Comparison of ENCODE assay signal across 17 cellular contexts in the genomic region with DNA sequence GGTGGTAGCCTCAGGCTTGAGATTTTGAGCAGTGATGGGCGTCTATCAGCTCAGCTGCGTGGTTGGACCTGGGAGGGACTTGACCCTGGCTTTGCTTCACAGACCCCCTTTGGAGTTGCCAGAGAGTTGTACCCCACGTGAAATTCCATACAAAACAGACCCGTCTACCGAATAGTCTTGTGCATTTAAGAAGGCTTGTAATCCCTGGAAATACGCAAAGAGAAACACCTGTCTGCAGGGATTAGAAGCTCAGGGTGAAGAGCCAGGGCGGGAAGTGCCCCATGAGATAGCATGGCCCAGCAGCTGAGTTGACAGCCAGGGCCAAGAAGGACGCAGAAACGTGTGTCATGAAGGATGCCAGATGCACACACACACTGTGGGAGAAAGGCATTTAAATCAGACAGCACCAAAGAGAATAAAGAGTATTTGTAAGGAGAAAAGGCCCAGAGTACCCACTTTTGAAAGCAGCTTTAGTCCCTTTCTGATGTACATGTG. TPM values are rescaled to one million over a fixed set of nuclear protein-coding genes. Genes with fewer than 3 reads are reported as not detected.
DNase-seq lines count a peak whose midpoint lies in the region; TF ChIP-seq lines count a peak whose summit lies in the region.
"Had no signal": no experiment of that assay in that cellular context is flagged by ENCODE, and none has a peak within 500 bp of the region (broad histone marks: within the 10 kb centered on the region; RNA-seq: fewer than 3 reads in every experiment).

No MANE protein-coding gene starts in this region.

- H3K27me3 ChIP-seq in MG63, result no peaks in the 10 kb centered on the region; the same call in 1 of the 2 replicates

- no peaks in the 10 kb centered on the region for H3K9me3 Mint-ChIP-seq in nephron progenitor cell

- peaks cover 6% of the 10 kb centered on the region for H3K27me3 Mint-ChIP-seq in nephron progenitor cell (ENCODE audit: low read depth, poor library complexity)
- H3K27me3 Mint-ChIP-seq: CD4-positive, alpha-beta T cell had no signal

- H3K4me3 Mint-ChIP-seq in nephron progenitor cell, result no peak overlapping the region
- H3K4me3 Mint-ChIP-seq: CD4-positive, alpha-beta T cell; GM23338; HFFc6 had no signal

- H3K27ac Mint-ChIP-seq in nephron progenitor cell, result peak overlapping the region; percentile 73
- H3K27ac Mint-ChIP-seq: CD4-positive, alpha-beta T cell; GM23338; HFFc6 had no signal

- H3K9me3 ChIP-seq in MG63, result no peaks in the 10 kb centered on the region
- H3K9me3 ChIP-seq: A549, Caco-2 had no signal

- no peak overlapping the region for H3K4me3 ChIP-seq in MG63
- H3K4me3 ChIP-seq: A549, GM23338 had no signal

- peaks cover 36% of the 10 kb centered on the region for H3K4me1 Mint-ChIP-seq in nephron progenitor cell

- no peak for TF ChIP-seq CTCF in nephron progenitor cell (IDR thresholded peaks at IDR 0.05)

- no peaks in the 10 kb centered on the region for H3K36me3 ChIP-seq in MG63

- peak; percentile 57 to 89 for DNase-seq in NCI-H524 (lab: John Stamatoyannopoulos, UW)
- DNase-seq in NCI-H524 treated with DMSO at 0.1 percent for 48 hours (lab: John Stamatoyannopoulos, UW), result peak; percentile 65
- no peak for DNase-seq in nephron progenitor cell
- peak; percentile 53 for DNase-seq in pons (ENCODE audit: low spot score)
- no peak for DNase-seq in NCI-H1694 (lab: John Stamatoyannopoulos, UW)
- no peak for DNase-seq in MG63
- DNase-seq: AML-193; Caco-2; CD4-positive, alpha-beta T cell; DMS153; DMS79; GDM1; HFFc6 had no signal

- H3K36me3 Mint-ChIP-seq in nephron progenitor cell (ENCODE audit: low read depth), result peaks cover 5% of the 10 kb centered on the region

RNA-seq across cellular contexts. Expression of a gene that starts 46.5 kb away (rescaled TPM):
- not detected in 2 replicates for total RNA-seq in MG63 (2014; rRNA removed; shearing (Covaris generic); ENCODE audit: low replicate concordance)
- total RNA-seq: CD4-positive, alpha-beta T cell; Daoy; GM23338; HFFc6; HT1080 had no signal

Comparison
In these comparisons a context has a peak if more than half of its experiments do, and no peak if none do; other contexts are left out.
1. DNase-seq: peak in NCI-H524 (2 of 2), NCI-H524 treated with DMSO at 0.1 percent for 48 hours (single experiment) and pons (single experiment); none in nephron progenitor cell (single experiment), NCI-H1694 (single experiment) and MG63 (single experiment).